Comparison of ENCODE assay signal across 17 cellular contexts in the genomic region with DNA sequence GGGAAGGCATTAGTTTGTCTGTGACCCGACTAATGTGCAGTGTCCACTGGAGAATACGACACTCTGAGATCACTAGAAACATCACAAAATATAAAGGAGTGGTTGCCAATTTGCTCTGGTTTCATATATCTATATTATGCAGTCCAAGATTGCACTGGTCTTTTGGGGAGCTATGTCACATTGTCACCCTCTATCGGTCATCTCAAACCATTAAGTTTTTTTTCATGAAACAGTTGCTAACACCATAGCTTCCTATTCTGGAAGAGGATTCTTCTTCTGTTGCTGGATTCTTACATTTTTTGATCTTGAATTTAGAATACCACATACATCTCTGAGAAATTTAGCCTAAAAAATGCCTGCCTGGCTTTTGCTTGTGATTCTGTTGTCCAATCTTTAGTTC.
DNase-seq lines count a peak whose midpoint lies in the region; ATAC-seq and TF ChIP-seq lines count a peak whose summit lies in the region.
"Had no signal": no experiment of that assay in that cellular context is flagged by ENCODE, and none has a peak within 500 bp of the region (broad histone marks: within the 10 kb centered on the region; RNA-seq: fewer than 3 reads in every experiment).

No MANE protein-coding gene starts in this region.

- dilution Hi-C loops in mammary epithelial cell (cut with HindIII; ENCODE audit: low sequenced_read_pairs), result no loop called here

- H3K79me2 ChIP-seq in mammary epithelial cell (ENCODE audit: insufficient read depth, low read length), result no peaks in the 10 kb centered on the region

- H2AFZ ChIP-seq in mammary epithelial cell (ENCODE audit: low read depth, low read length), result no peak overlapping the region

- H3K9ac ChIP-seq in mammary epithelial cell (ENCODE audit: insufficient read depth, low read length), result no peak overlapping the region

- H3K4me2 ChIP-seq in mammary epithelial cell (ENCODE audit: insufficient read depth, low read depth, low read length), result no peak overlapping the region

- WGBS in mammary epithelial cell (ENCODE audit: low coverage, missing lambda C conversion rate), result 76% methylated on average over 3 of the region's 3 CpGs

- in situ Hi-C loops in T47D (cut with HindIII; ENCODE audit: low pct_unique_long_range_greater_than_20kb, low sequenced_read_pairs) (no loop called here), mammary epithelial cell (cut with MboI; ENCODE audit: low sequenced_read_pairs in 2 of 2) (loop anchor here (10.0 kb wide), 1 partner anchor 134 kb away; no protein-coding TSS in a partner anchor)

- no peak overlapping the region for H3K4me3 ChIP-seq in mammary epithelial cell (replicated peaks in 1 of 3; ENCODE audit: insufficient read depth in 1 of 3, low read depth in 2 of 3, low read length in 3 of 3)
- H3K4me3 ChIP-seq: transverse colon had no signal

- H3K4me1 Mint-ChIP-seq in chondrocyte (ENCODE audit: low read depth), result peaks cover 38% of the 10 kb centered on the region
- peaks cover 44% of the 10 kb centered on the region for H3K4me1 Mint-ChIP-seq in type B pancreatic cell (ENCODE audit: unreplicated experiment)
- H3K4me1 Mint-ChIP-seq: activated naive CD4-positive, alpha-beta T cell treated with anti-CD3 and anti-CD28 coated beads, Interleukin-2, amount 50 U/mL, for 24 hours; naive B cell; T-cell had no signal

- H3K27ac Mint-ChIP-seq in chondrocyte (ENCODE audit: unreplicated experiment) (no peak overlapping the region), type B pancreatic cell (no peak overlapping the region)
- H3K27ac Mint-ChIP-seq: activated naive CD4-positive, alpha-beta T cell treated with anti-CD3 and anti-CD28 coated beads, Interleukin-2, amount 50 U/mL, for 24 hours; naive B cell; T-cell had no signal

- CTCF ChIA-PET in mammary epithelial cell (lab: Charles Lee; ENCODE audit: low non-redundant PET), result no interaction called here

- H3K4me3 Mint-ChIP-seq in chondrocyte (ENCODE audit: unreplicated experiment) (no peak overlapping the region), type B pancreatic cell (no peak overlapping the region)
- H3K4me3 Mint-ChIP-seq: activated naive CD4-positive, alpha-beta T cell treated with anti-CD3 and anti-CD28 coated beads, Interleukin-2, amount 50 U/mL, for 24 hours; naive B cell; T-cell had no signal

- no TSS peak for BruUV-seq in mammary epithelial cell (replicated peaks; lab: Mats Ljungman, UMichigan)

- H3K36me3 ChIP-seq in mammary epithelial cell (ENCODE audit: insufficient read depth, low read length), result no peaks in the 10 kb centered on the region
- H3K36me3 ChIP-seq: transverse colon had no signal

- H3K9me3 Mint-ChIP-seq in chondrocyte (ENCODE audit: low read depth) (no peaks in the 10 kb centered on the region), type B pancreatic cell (no peaks in the 10 kb centered on the region)
- H3K9me3 Mint-ChIP-seq: activated naive CD4-positive, alpha-beta T cell treated with anti-CD3 and anti-CD28 coated beads, Interleukin-2, amount 50 U/mL, for 24 hours; naive B cell; T-cell had no signal

- no peaks in the 10 kb centered on the region for H3K9me3 ChIP-seq in mammary epithelial cell (replicated peaks; ENCODE audit: insufficient read depth, low read length)
- H3K9me3 ChIP-seq: transverse colon had no signal

- intact Hi-C loops in mammary epithelial cell (cut with micrococcal nuclease), result loop anchor here (1.0 kb wide), 1 partner anchor 140 kb away; no protein-coding TSS in a partner anchor

- H4K20me1 ChIP-seq in mammary epithelial cell (ENCODE audit: insufficient read depth, low read length), result no peaks in the 10 kb centered on the region

- H3K27me3 Mint-ChIP-seq in chondrocyte (ENCODE audit: low read depth) (peaks cover 2% of the 10 kb centered on the region), type B pancreatic cell (peaks cover 13% of the 10 kb centered on the region)

- H3K36me3 Mint-ChIP-seq in chondrocyte (ENCODE audit: low read depth) (no peaks in the 10 kb centered on the region), type B pancreatic cell (no peaks in the 10 kb centered on the region)
- H3K36me3 Mint-ChIP-seq: activated naive CD4-positive, alpha-beta T cell treated with anti-CD3 and anti-CD28 coated beads, Interleukin-2, amount 50 U/mL, for 24 hours; naive B cell; T-cell had no signal

- H3K4me1 ChIP-seq in mammary epithelial cell (ENCODE audit: insufficient read depth, low read length), result peaks cover 5% of the 10 kb centered on the region

- no peak overlapping the region for H3K27ac ChIP-seq in mammary epithelial cell (ENCODE audit: insufficient read depth, low read depth, low read length)
- H3K27ac ChIP-seq: transverse colon had no signal

- DNase-seq in T47D (ENCODE audit: low read depth in 1 of 2, low spot score in 1 of 2) (peak; percentile 2 to 59), mammary epithelial cell (no peak), NCI-H526 treated with DMSO at 0.1 percent for 48 hours (lab: John Stamatoyannopoulos, UW) (peak; percentile 28), chondrocyte (ENCODE audit: low spot score) (no peak), type B pancreatic cell (ENCODE audit: extremely low spot score, unreplicated experiment) (no peak)
- DNase-seq: cerebellar nuclear complex, foreskin fibroblast, islet precursor cell, naive B cell, NCI-H1105, NCI-H446 treated with DMSO at 0.1 percent for 48 hours, T-cell, transverse colon had no signal

- no peaks in the 10 kb centered on the region for H3K27me3 ChIP-seq in mammary epithelial cell (ENCODE audit: insufficient read depth, low read length)
- H3K27me3 ChIP-seq: transverse colon had no signal

- TF ChIP-seq CTCF in mammary epithelial cell (conservative IDR thresholded peaks at IDR 0.05 in 1 of 2, IDR thresholded peaks at IDR 0.05 in 1 of 2; ENCODE audit: extremely low read depth in 1 of 2, insufficient read depth in 1 of 2, low read depth in 1 of 2, low read length in 2 of 2) (no peak), chondrocyte (IDR thresholded peaks at IDR 0.05) (peak; percentile 52), type B pancreatic cell (conservative IDR thresholded peaks at IDR 0.05) (peak; percentile 28)

- ATAC-seq in GM18498 (IDR thresholded peaks at IDR 0.05; ENCODE audit: unreplicated experiment) (no peak), GM21423 (IDR thresholded peaks at IDR 0.05; ENCODE audit: unreplicated experiment) (no peak), GM21723 (IDR thresholded peaks at IDR 0.05; ENCODE audit: unreplicated experiment) (no peak)
- ATAC-seq: T-cell had no signal

Comparison
In these comparisons a context has a peak if more than half of its experiments do, and no peak if none do; other contexts are left out.
1. DNase-seq: peak in T47D (2 of 2) and NCI-H526 treated with DMSO at 0.1 percent for 48 hours (single experiment); none in mammary epithelial cell (single experiment), chondrocyte (single experiment) and type B pancreatic cell (single experiment).
2. CTCF ChIP-seq: peak in chondrocyte (single experiment) and type B pancreatic cell (single experiment); none in mammary epithelial cell (0 of 2).